Comparison of ENCODE assay signal across 1 cellular context in the genomic region with DNA sequence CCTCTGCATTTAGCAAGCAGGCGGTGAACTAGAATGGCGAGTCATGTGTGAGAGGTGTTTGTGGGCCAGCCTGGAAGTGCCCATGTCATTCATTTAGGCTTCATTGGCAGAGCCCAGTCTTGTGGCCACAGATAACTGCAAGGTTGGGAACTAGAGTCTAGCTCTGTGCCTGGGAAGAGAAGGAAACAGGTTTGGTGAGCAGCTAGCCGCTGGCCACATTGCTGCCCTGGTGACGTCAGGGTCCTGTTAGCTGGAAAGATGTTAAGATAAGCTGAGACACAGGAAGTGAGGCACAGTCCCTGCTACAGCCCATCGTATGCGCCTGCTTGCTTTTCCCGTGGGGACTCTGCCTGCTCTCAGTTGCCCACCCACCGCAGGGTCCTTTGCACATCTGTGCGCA.
TF ChIP-seq lines count a peak whose summit lies in the region.

No MANE protein-coding gene starts in this region.

TF ChIP-seq in IMR-90, 13 proteins besides CTCF, POLR2A, EP300 and RAD21 (continued from another document):
- TF ChIP-seq MXI1 (IDR thresholded peaks at IDR 0.05; ENCODE audit: borderline replicate concordance, low read depth, low read length) (no peak), RCOR1 (IDR thresholded peaks at IDR 0.05; ENCODE audit: insufficient replicate concordance, low read length) (no peak), MAZ (IDR thresholded peaks at IDR 0.05; ENCODE audit: borderline replicate concordance, low read depth, low read length) (no peak), CHD1 (IDR thresholded peaks at IDR 0.05; ENCODE audit: low read depth, low read length) (no peak)
- TF ChIP-seq, protein P1, sequence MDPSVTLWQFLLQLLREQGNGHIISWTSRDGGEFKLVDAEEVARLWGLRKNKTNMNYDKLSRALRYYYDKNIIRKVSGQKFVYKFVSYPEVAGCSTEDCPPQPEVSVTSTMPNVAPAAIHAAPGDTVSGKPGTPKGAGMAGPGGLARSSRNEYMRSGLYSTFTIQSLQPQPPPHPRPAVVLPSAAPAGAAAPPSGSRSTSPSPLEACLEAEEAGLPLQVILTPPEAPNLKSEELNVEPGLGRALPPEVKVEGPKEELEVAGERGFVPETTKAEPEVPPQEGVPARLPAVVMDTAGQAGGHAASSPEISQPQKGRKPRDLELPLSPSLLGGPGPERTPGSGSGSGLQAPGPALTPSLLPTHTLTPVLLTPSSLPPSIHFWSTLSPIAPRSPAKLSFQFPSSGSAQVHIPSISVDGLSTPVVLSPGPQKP (IDR thresholded peaks at IDR 0.05; ENCODE audit: borderline replicate concordance, low read depth, low read length) = no peak
